ENCODE assay signal across 9 cellular contexts in genomic region chr6:43495409-43495941, GRCh38. TPM values are rescaled to one million over a fixed set of nuclear protein-coding genes. Genes with fewer than 3 reads are reported as not detected.
A peak's percentile ranks its signal among the peaks of the same experiment; 100 is the strongest.
DNase-seq lines count a peak whose midpoint lies in the region; ATAC-seq and TF ChIP-seq lines count a peak whose summit lies in the region.
"Had no signal": no experiment of that assay in that cellular context is flagged by ENCODE, and none has a peak within 500 bp of the region (broad histone marks: within the 10 kb centered on the region; RNA-seq: fewer than 3 reads in every experiment).

No MANE protein-coding gene starts in this region.

- CTCF ChIA-PET in activated CD4-positive, alpha-beta memory T cell treated with anti-CD3 and anti-CD28 coated beads, Interleukin-2, amount 10 ng/mL, durations not matched to agents 7 days and 5 days (lab: Charles Lee): interaction anchor here (0.6 to 5.5 kb wide), 9 partner anchors 9 to 266 kb away, joined by 3 to 35 read pairs (median 4); partner anchors contain the start of genes DLK2 and DNPH1

- H3K36me3 ChIP-seq in BLaER1 treated with 17β-estradiol and CSF1 and Interleukin-3, amounts not matched to agents 10 nM and 100 nM: peaks cover 31 to 62% (median 53%) of the 10 kb centered on the region in 11 experiments
- H3K36me3 ChIP-seq in H7 (replicated peaks; ENCODE audit: control insufficient read depth, insufficient read depth, low read length) (peaks cover 19% of the 10 kb centered on the region), mesodermal cell (ENCODE audit: control insufficient read depth, insufficient read depth, low read length) (peaks cover 35% of the 10 kb centered on the region), psoas muscle (ENCODE audit: insufficient read depth in 1 of 2, low read depth in 1 of 2) (peaks cover 0 to 40% of the 10 kb centered on the region in 2 donors)

- no peak for TF ChIP-seq CTCF in psoas muscle (IDR thresholded peaks at IDR 0.05)

- H4K20me1 ChIP-seq in BLaER1 treated with 17β-estradiol and CSF1 and Interleukin-3, amounts not matched to agents 10 nM and 100 nM: peaks cover 9 to 69% (median 52%) of the 10 kb centered on the region in 11 experiments; a peak in 19 of 22 replicates

- POLR2A ChIA-PET in activated CD4-positive, alpha-beta memory T cell treated with anti-CD3 and anti-CD28 coated beads, Interleukin-2, amount 10 ng/mL, durations not matched to agents 7 days and 5 days (lab: Charles Lee): interaction anchor here (0.8 to 2.3 kb wide), 6 partner anchors 10 to 126 kb away, joined by 3 to 10 read pairs (median 4); partner anchors contain the start of genes POLR1C, TJAP1, YIPF3 and ZNF318

- WGBS in mesodermal cell (ENCODE audit: insufficient coverage in 2 of 2), 2 experiments: 79 to 92% methylated on average over 2 to 3 of the region's 4 CpGs
- WGBS in psoas muscle, 3 donors: 82 to 84% (median 83%) methylated on average over 4 of the region's 4 CpGs

- DNase-seq in H7 (peak; percentile 53), sciatic nerve (ENCODE audit: low spot score) (no peak), DMS79 (lab: John Stamatoyannopoulos, UW) (no peak), C1 segment of cervical spinal cord (lab: John Stamatoyannopoulos, UW) (no peak), psoas muscle (no peak)
- peak; percentile 45 for DNase-seq in activated CD4-positive, alpha-beta memory T cell treated with anti-CD3 and anti-CD28 coated beads, Interleukin-2, amount 10 ng/mL, durations not matched to agents 7 days and 5 days
- DNase-seq: activated CD4-positive, alpha-beta T cell treated with anti-CD3 and anti-CD28 coated beads for 4 hours had no signal

- H3K4me1 Mint-ChIP-seq in activated CD4-positive, alpha-beta memory T cell treated with anti-CD3 and anti-CD28 coated beads, Interleukin-2, amount 10 ng/mL, durations not matched to agents 7 days and 5 days: peaks cover 23% of the 10 kb centered on the region

- peaks cover 19 to 34% (median 27%) of the 10 kb centered on the region in 10 experiments for H3K4me1 ChIP-seq in BLaER1 treated with 17β-estradiol and CSF1 and Interleukin-3, amounts not matched to agents 10 nM and 100 nM
- H3K4me1 ChIP-seq in mesodermal cell (ENCODE audit: control insufficient read depth, insufficient read depth, low read length, poor library complexity, severe bottlenecking) (peaks cover 47% of the 10 kb centered on the region), psoas muscle (peaks cover 25% of the 10 kb centered on the region)

- no peak overlapping the region for H3K4me3 Mint-ChIP-seq in activated CD4-positive, alpha-beta memory T cell treated with anti-CD3 and anti-CD28 coated beads, Interleukin-2, amount 10 ng/mL, durations not matched to agents 7 days and 5 days

- peak overlapping the region in 5 of 11 experiments; percentile 0 to 49 (median 20); a peak in 4 of 22 replicates for H3K9ac ChIP-seq in BLaER1 treated with 17β-estradiol and CSF1 and Interleukin-3, amounts not matched to agents 10 nM and 100 nM

- peak overlapping the region; percentile 13 to 89 (median 71) for H3K4me2 ChIP-seq in BLaER1 treated with 17β-estradiol and CSF1 and Interleukin-3, amounts not matched to agents 10 nM and 100 nM

- peak overlapping the region; percentile 86 for H3K27ac Mint-ChIP-seq in activated CD4-positive, alpha-beta memory T cell treated with anti-CD3 and anti-CD28 coated beads, Interleukin-2, amount 10 ng/mL, durations not matched to agents 7 days and 5 days

- no peaks in the 10 kb centered on the region for H3K9me3 Mint-ChIP-seq in activated CD4-positive, alpha-beta memory T cell treated with anti-CD3 and anti-CD28 coated beads, Interleukin-2, amount 10 ng/mL, durations not matched to agents 7 days and 5 days

- H3K9me3 ChIP-seq in BLaER1 treated with 17β-estradiol and CSF1 and Interleukin-3, amounts not matched to agents 10 nM and 100 nM (replicated peaks in 1 of 11): no peaks in the 10 kb centered on the region
- H3K9me3 ChIP-seq in mesodermal cell (ENCODE audit: control insufficient read depth, low read length) (no peaks in the 10 kb centered on the region), psoas muscle (no peaks in the 10 kb centered on the region)

- no peaks in the 10 kb centered on the region for H3K27me3 ChIP-seq in BLaER1 treated with 17β-estradiol and CSF1 and Interleukin-3, amounts not matched to agents 10 nM and 100 nM
- H3K27me3 ChIP-seq in H7 (ENCODE audit: control insufficient read depth, insufficient read depth, low read length) (no peaks in the 10 kb centered on the region), psoas muscle (ENCODE audit: insufficient read depth in 3 of 3, low read length in 2 of 3) (no peaks in the 10 kb centered on the region)

- intact Hi-C loops in sciatic nerve (cut with DNase I): no loop called here
- intact Hi-C loops in psoas muscle (cut with DNase I): no loop called here

- H3K27ac ChIP-seq in BLaER1 treated with 17β-estradiol and CSF1 and Interleukin-3, amounts not matched to agents 10 nM and 100 nM: peak overlapping the region in 8 of 11 experiments; percentile 0 to 59 (median 42); a peak in 11 of 22 replicates
- H3K27ac ChIP-seq in mesodermal cell (ENCODE audit: low read depth, low read length, severe bottlenecking): peak overlapping the region; percentile 45
- H3K27ac ChIP-seq in psoas muscle: no peak overlapping the region

- ATAC-seq in sciatic nerve (no peak), psoas muscle (no peak)

- no peaks in the 10 kb centered on the region for H3K27me3 Mint-ChIP-seq in activated CD4-positive, alpha-beta memory T cell treated with anti-CD3 and anti-CD28 coated beads, Interleukin-2, amount 10 ng/mL, durations not matched to agents 7 days and 5 days

- peaks cover 4% of the 10 kb centered on the region for H3K36me3 Mint-ChIP-seq in activated CD4-positive, alpha-beta memory T cell treated with anti-CD3 and anti-CD28 coated beads, Interleukin-2, amount 10 ng/mL, durations not matched to agents 7 days and 5 days (ENCODE audit: low read depth)

- H3K4me3 ChIP-seq in BLaER1 treated with 17β-estradiol and CSF1 and Interleukin-3, amounts not matched to agents 10 nM and 100 nM: no peak overlapping the region; a peak in 1 of 20 replicates
- H3K4me3 ChIP-seq in H7 (ENCODE audit: insufficient read depth, low read depth, low read length) (no peak overlapping the region), mesodermal cell (ENCODE audit: extremely low read depth, insufficient read depth, low read length, poor library complexity, severe bottlenecking) (no peak overlapping the region), psoas muscle (no peak overlapping the region)

RNA-seq across cellular contexts. Expression of gene LRRC73, which starts 14.7 kb away (rescaled TPM):
- total RNA-seq in H7 (2014; rRNA removed; shearing (Covaris generic)): 0.26 TPM in 1 of 2 replicates, not detected in the other
- total RNA-seq in activated CD4-positive, alpha-beta memory T cell treated with anti-CD3 and anti-CD28 coated beads, Interleukin-2, amount 10 ng/mL, durations not matched to agents 7 days and 5 days: under 1 TPM; 0.23 to 0.25 TPM
- polyA plus RNA-seq in mesodermal cell (2013, experiment 1 of 2): 1.7 TPM
- 1.4 TPM for polyA plus RNA-seq in mesodermal cell (2013, experiment 2 of 2)
- total RNA-seq in sciatic nerve (1.2 TPM), psoas muscle (under 1 TPM in 1 of 4 donors, not detected in 3; 0.20 TPM)
- polyA plus RNA-seq in psoas muscle: under 1 TPM; 0.10 to 0.29 (median 0.26) TPM

RNA-seq across cellular contexts. Expression of gene TJAP1, which starts 18.1 kb away (rescaled TPM):
- 25.3 and 25.5 TPM in 2 replicates for total RNA-seq in H7 (2014; rRNA removed; shearing (Covaris generic))
- 10 to 100 TPM; 34.7 to 36.6 TPM for total RNA-seq in activated CD4-positive, alpha-beta memory T cell treated with anti-CD3 and anti-CD28 coated beads, Interleukin-2, amount 10 ng/mL, durations not matched to agents 7 days and 5 days
- polyA plus RNA-seq in mesodermal cell (2013, experiment 1 of 2): 28.3 TPM
- 20.2 TPM for polyA plus RNA-seq in mesodermal cell (2013, experiment 2 of 2)
- 36.9 TPM for total RNA-seq in sciatic nerve
- 10 to 100 TPM; 31.4 to 39.9 (median 36.3) TPM for total RNA-seq in psoas muscle
- polyA plus RNA-seq in psoas muscle: 10 to 100 TPM; 18.0 to 35.2 (median 20.8) TPM

RNA-seq across cellular contexts. Expression of gene YIPF3, which starts 21.3 kb away (rescaled TPM):
- 92.9 and 102 TPM in 2 replicates for total RNA-seq in H7 (2014; rRNA removed; shearing (Covaris generic))
- 10 to 100 TPM; 71.5 to 77.4 TPM for total RNA-seq in activated CD4-positive, alpha-beta memory T cell treated with anti-CD3 and anti-CD28 coated beads, Interleukin-2, amount 10 ng/mL, durations not matched to agents 7 days and 5 days
- 143 TPM for polyA plus RNA-seq in mesodermal cell (2013, experiment 1 of 2)
- polyA plus RNA-seq in mesodermal cell (2013, experiment 2 of 2): 114 TPM
- total RNA-seq in sciatic nerve: 66.7 TPM
- 10 to 100 TPM; 57.9 to 71.4 (median 63.0) TPM for total RNA-seq in psoas muscle
- polyA plus RNA-seq in psoas muscle: 10 to 100 TPM; 57.7 to 91.5 (median 71.8) TPM

RNA-seq across cellular contexts. Expression of gene POLR1C, which starts 21.4 kb away (rescaled TPM):
- total RNA-seq in H7 (2014; rRNA removed; shearing (Covaris generic)): 40.3 and 40.8 TPM in 2 replicates
- total RNA-seq in activated CD4-positive, alpha-beta memory T cell treated with anti-CD3 and anti-CD28 coated beads, Interleukin-2, amount 10 ng/mL, durations not matched to agents 7 days and 5 days: 10 to 100 TPM; 24.1 to 24.3 TPM
- polyA plus RNA-seq in mesodermal cell (2013, experiment 1 of 2): 20.8 TPM
- polyA plus RNA-seq in mesodermal cell (2013, experiment 2 of 2): 16.6 TPM
- total RNA-seq in sciatic nerve: 30.3 TPM
- 10 to 100 TPM; 17.5 to 27.8 (median 24.1) TPM for total RNA-seq in psoas muscle
- 10 to 100 TPM; 23.4 to 64.5 (median 43.2) TPM for polyA plus RNA-seq in psoas muscle

RNA-seq across cellular contexts. Expression of gene DLK2, which starts 40.1 kb away (rescaled TPM):
- 0.33 and 0.42 TPM in 2 replicates for total RNA-seq in H7 (2014; rRNA removed; shearing (Covaris generic))
- under 1 TPM; 0.18 to 0.50 TPM for total RNA-seq in activated CD4-positive, alpha-beta memory T cell treated with anti-CD3 and anti-CD28 coated beads, Interleukin-2, amount 10 ng/mL, durations not matched to agents 7 days and 5 days
- 1.0 TPM for polyA plus RNA-seq in mesodermal cell (2013, experiment 1 of 2)
- 1.1 TPM for polyA plus RNA-seq in mesodermal cell (2013, experiment 2 of 2)
- total RNA-seq in sciatic nerve (0.45 TPM), psoas muscle (under 1 TPM in 1 of 4 donors, not detected in 3; 0.56 TPM)
- under 1 TPM; 0.04 to 0.90 (median 0.10) TPM for polyA plus RNA-seq in psoas muscle

Comparison
In these comparisons a context has a peak if more than half of its experiments do, and no peak if none do; other contexts are left out.
1. DNase-seq: peak in H7 (single experiment) and activated CD4-positive, alpha-beta memory T cell treated with anti-CD3 and anti-CD28 coated beads, Interleukin-2, amount 10 ng/mL, durations not matched to agents 7 days and 5 days (single experiment); none in sciatic nerve (single experiment), DMS79 (single experiment), C1 segment of cervical spinal cord (0 of 14) and psoas muscle (0 of 2).